Comparison of ENCODE assay signal across 8 cellular contexts in genomic region chr5:153629027-153629426, GRCh38.
DNase-seq lines count a peak whose midpoint lies in the region; ATAC-seq and TF ChIP-seq lines count a peak whose summit lies in the region.

No MANE protein-coding gene starts in this region.

- peaks cover 71% of the 10 kb centered on the region for H3K4me1 ChIP-seq in OCI-LY7 (ENCODE audit: insufficient read depth, low read length, poor library complexity, severe bottlenecking)

- H3K4me2 ChIP-seq in OCI-LY7 (ENCODE audit: low read length) = peak overlapping the region; percentile 36

- H4K20me1 ChIP-seq in OCI-LY7 (ENCODE audit: insufficient read depth, low read length) = no peaks in the 10 kb centered on the region

- H3K4me3 ChIP-seq in OCI-LY7 (ENCODE audit: low read depth, low read length, poor library complexity, severe bottlenecking) = no peak overlapping the region

- H3K79me2 ChIP-seq in OCI-LY7 (ENCODE audit: insufficient read depth, low read depth, low read length) = no peaks in the 10 kb centered on the region

- intact Hi-C loops in OCI-LY7 (cut with micrococcal nuclease; ENCODE audit: unreplicated experiment) = loop anchor here (2.0 kb wide), 2 partner anchors 28 to 132 kb away; no protein-coding TSS in a partner anchor

- DNase-seq in C1 segment of cervical spinal cord (lab: John Stamatoyannopoulos, UW) (peak in 9 of 14 donors; percentile 8 to 58 (median 21)), OCI-LY7 (ENCODE audit: low spot score) (peak; percentile 72), epithelial cell of prostate (ENCODE audit: low read depth, low spot score) (peak; percentile 49), midbrain (lab: John Stamatoyannopoulos, UW) (peak; percentile 7), T-helper 1 cell (no peak), DMS153 treated with DMSO at 0.1 percent for 48 hours (lab: John Stamatoyannopoulos, UW; ENCODE audit: unreplicated experiment) (no peak)
- DNase-seq in central memory CD4-positive, alpha-beta T cell = no peak

- POLR2A ChIA-PET in OCI-LY7 (lab: Charles Lee) = interaction anchor here (0.8 to 1.9 kb wide), 4 partner anchors 10 to 35 kb away, joined by 3 to 6 read pairs (median 3); no protein-coding TSS in a partner anchor

- H2AFZ ChIP-seq in OCI-LY7 (ENCODE audit: low read length) = peak overlapping the region; percentile 95; the same call in 1 of the 2 replicates

- no peaks in the 10 kb centered on the region for H3K9me2 ChIP-seq in OCI-LY7 (ENCODE audit: insufficient read depth, low read length)

- CTCF ChIA-PET in OCI-LY7 (lab: Charles Lee; ENCODE audit: unreplicated experiment) = interaction anchor here (0.6 to 0.9 kb wide), 2 partner anchors 18 to 33 kb away, joined by 3 read pairs; no protein-coding TSS in a partner anchor

- no peaks in the 10 kb centered on the region for H3K9me3 ChIP-seq in OCI-LY7 (ENCODE audit: low read length)

- peak; percentile 69 for TF ChIP-seq CTCF in OCI-LY7 (conservative IDR thresholded peaks at IDR 0.05; ENCODE audit: low read length)

- BruUV-seq in OCI-LY7 (replicated peaks; lab: Mats Ljungman, UMichigan) = no TSS peak

- ATAC-seq in GM18519 (IDR thresholded peaks at IDR 0.05; ENCODE audit: low FRiP score, unreplicated experiment) = no peak

- H3K27ac ChIP-seq in OCI-LY7 (ENCODE audit: low read depth, low read length, poor library complexity, severe bottlenecking) (peak overlapping the region; percentile 28), epithelial cell of prostate (peak overlapping the region; percentile 82)

- no peaks in the 10 kb centered on the region for H3K36me3 ChIP-seq in OCI-LY7 (ENCODE audit: insufficient read depth, low read length)

Comparison
In these comparisons a context has a peak if more than half of its experiments do, and no peak if none do; other contexts are left out.
1. DNase-seq: peak in C1 segment of cervical spinal cord (9 of 14), OCI-LY7 (single experiment), epithelial cell of prostate (single experiment) and midbrain (single experiment); none in T-helper 1 cell (0 of 5), DMS153 treated with DMSO at 0.1 percent for 48 hours (single experiment) and central memory CD4-positive, alpha-beta T cell (single experiment).